In the genomic region with DNA sequence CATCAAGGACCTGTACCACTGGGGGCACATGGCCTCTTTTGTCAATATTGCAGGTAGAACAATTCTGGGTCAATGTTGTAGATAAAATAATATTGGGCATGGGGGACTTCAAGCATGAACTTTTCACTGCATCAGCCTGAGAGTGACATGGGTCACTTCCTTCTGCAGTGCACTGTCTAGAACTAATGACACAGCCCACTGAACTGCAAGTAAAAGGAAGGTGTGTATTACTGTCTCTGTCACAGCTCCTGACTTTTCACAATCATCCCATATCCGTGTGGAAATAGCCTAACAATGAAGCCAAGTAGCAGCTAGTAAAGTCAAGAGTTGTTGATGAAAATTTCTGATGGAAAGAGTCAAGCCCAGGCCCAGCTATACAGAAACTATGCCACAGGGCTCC, we compare ENCODE assay signal across 22 cellular contexts.
DNase-seq lines count a peak whose midpoint lies in the region; ATAC-seq and TF ChIP-seq lines count a peak whose summit lies in the region.
"Had no signal": no experiment of that assay in that cellular context is flagged by ENCODE, and none has a peak within 500 bp of the region (broad histone marks: within the 10 kb centered on the region; RNA-seq: fewer than 3 reads in every experiment).

No MANE protein-coding gene starts in this region.

- DNase-seq in Caki2 (ENCODE audit: low read depth): peak; percentile 29
- DNase-seq in epithelial cell of proximal tubule (ENCODE audit: low read depth): peak; percentile 22
- peak; percentile 50 for DNase-seq in left kidney (ENCODE audit: low read depth, low spot score)
- no peak for DNase-seq in right atrium auricular region (ENCODE audit: low spot score)
- DNase-seq: AML-193; Caco-2; CD4-positive, alpha-beta T cell; CD8-positive, alpha-beta T cell; DMS 273 treated with DMSO at 0.1 percent for 48 hours; DMS153; DMS53; DMS79; DND-41; EL; GDM1 had no signal

- H3K27me3 ChIP-seq in right atrium auricular region: no peaks in the 10 kb centered on the region
- H3K27me3 ChIP-seq: BLaER1 treated with 17β-estradiol and CSF1 and Interleukin-3, amounts not matched to agents 10 nM and 100 nM had no signal

- H3K4me3 ChIP-seq in epithelial cell of proximal tubule (ENCODE audit: low read depth, low read length) (no peak overlapping the region), right atrium auricular region (no peak overlapping the region)
- H3K4me3 ChIP-seq: A549; BLaER1 treated with 17β-estradiol and CSF1 and Interleukin-3, amounts not matched to agents 10 nM and 100 nM; GM12878 had no signal

- in situ Hi-C loops in Caki2 (cut with HindIII; ENCODE audit: low pct_unique_long_range_greater_than_20kb, low sequenced_read_pairs): no loop called here

- H3K4me1 ChIP-seq in right atrium auricular region: no peaks in the 10 kb centered on the region
- H3K4me1 ChIP-seq: A549, Caco-2 had no signal

- no peak overlapping the region for H3K27ac ChIP-seq in right atrium auricular region
- H3K27ac ChIP-seq: 22Rv1; A549; BLaER1 treated with 17β-estradiol and CSF1 and Interleukin-3, amounts not matched to agents 10 nM and 100 nM; C4-2B had no signal

- H3K9me3 ChIP-seq in right atrium auricular region: no peaks in the 10 kb centered on the region
- H3K9me3 ChIP-seq: Caco-2 had no signal

- H3K36me3 ChIP-seq in right atrium auricular region: no peaks in the 10 kb centered on the region
- H3K36me3 ChIP-seq: BLaER1 treated with 17β-estradiol and CSF1 and Interleukin-3, amounts not matched to agents 10 nM and 100 nM had no signal

- ATAC-seq in HG02678 (IDR thresholded peaks at IDR 0.05; ENCODE audit: unreplicated experiment) (no peak), GM19023 (IDR thresholded peaks at IDR 0.05; ENCODE audit: unreplicated experiment) (no peak)
- ATAC-seq: A549; CD8-positive, alpha-beta T cell; GM12878 had no signal

- TF ChIP-seq CTCF in epithelial cell of proximal tubule (conservative IDR thresholded peaks at IDR 0.05; ENCODE audit: low read depth, low read length) (no peak), right atrium auricular region (IDR thresholded peaks at IDR 0.05) (no peak)
